8 cellular contexts compared by ENCODE assay signal in the genomic region with DNA sequence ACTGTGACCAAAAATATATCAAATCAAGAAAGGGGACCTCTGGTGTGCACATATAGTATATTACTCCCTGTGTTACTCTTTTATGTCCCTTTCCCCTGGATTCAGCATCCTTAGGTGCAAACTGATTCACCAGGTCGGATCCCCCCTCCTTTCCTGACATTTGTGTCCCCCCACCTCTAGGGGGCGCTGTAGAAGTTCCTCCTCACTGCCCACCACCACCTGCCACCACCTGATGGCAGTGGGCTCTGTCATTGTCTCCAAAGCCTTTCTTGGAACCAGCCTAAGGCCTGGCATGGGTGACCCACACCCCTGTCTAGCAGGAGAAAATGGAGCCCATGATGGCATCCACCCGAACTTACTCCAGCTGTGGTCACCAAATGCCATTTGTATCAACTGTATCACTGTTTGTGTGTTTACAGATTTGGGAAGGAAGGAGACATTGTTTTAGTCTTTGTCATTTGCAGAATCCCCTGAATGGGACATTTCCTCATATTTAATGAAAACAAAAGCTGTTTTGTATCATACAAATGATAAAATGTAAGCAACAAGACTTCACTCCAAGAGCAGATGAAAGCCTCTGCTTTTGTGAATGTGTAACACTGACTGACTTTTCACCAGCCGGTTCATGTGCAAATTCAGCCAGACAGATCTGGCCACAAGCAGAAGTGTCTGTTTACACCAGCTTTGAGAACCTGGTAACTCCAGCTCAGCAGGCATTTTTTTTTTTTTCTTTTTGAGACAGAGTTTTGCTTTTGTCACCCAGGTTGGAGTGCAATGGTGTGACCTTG.
A peak's percentile ranks its signal among the peaks of the same experiment; 100 is the strongest.
DNase-seq lines count a peak whose midpoint lies in the region; ATAC-seq, FAIRE-seq and TF ChIP-seq lines count a peak whose summit lies in the region.

No MANE protein-coding gene starts in this region.

- WGBS in esophagus squamous epithelium, 2 donors: 52 to 59% methylated on average over 4 of the region's 4 CpGs

- intact Hi-C loops in esophagus squamous epithelium (cut with DNase I) (loop anchor here (10.0 kb wide), 1 partner anchor 160 kb away; no protein-coding TSS in a partner anchor), sciatic nerve (cut with DNase I) (no loop called here)

- H3K27me3 ChIP-seq in esophagus squamous epithelium: no peaks in the 10 kb centered on the region

- DNase-seq in AG04449 (ENCODE audit: low read depth, low spot score) (no peak), H54 (ENCODE audit: insufficient read length, low spot score) (peak; percentile 14), esophagus squamous epithelium (lab: John Stamatoyannopoulos, UW) (no peak), sciatic nerve (ENCODE audit: low spot score) (no peak), NCI-H446 treated with DMSO at 0.1 percent for 48 hours (lab: John Stamatoyannopoulos, UW) (no peak), NCI-H1417 treated with DMSO at 0.1 percent for 48 hours (lab: John Stamatoyannopoulos, UW) (no peak), SIG-M5 (lab: John Stamatoyannopoulos, UW) (no peak)

- CTCF ChIA-PET in AG04449 (lab: Yijun Ruan, JAX): interaction anchor here (0.5 to 4.0 kb wide), 4 partner anchors 8 to 158 kb away, joined by 3 to 15 read pairs (median 4); no protein-coding TSS in a partner anchor

- peaks cover 0 to 7% (median 4%) of the 10 kb centered on the region in 3 donors for H3K4me1 ChIP-seq in esophagus squamous epithelium

- FAIRE-seq in H54 (lab: Jason Lieb, UNC): no peak

- no peaks in the 10 kb centered on the region for H3K9me3 ChIP-seq in esophagus squamous epithelium

- no peak for TF ChIP-seq POLR2A in H54 (IDR thresholded peaks at IDR 0.05; ENCODE audit: low read depth, low read length)
- TF ChIP-seq POLR2A in esophagus squamous epithelium (IDR thresholded peaks at IDR 0.05): no peak

- ATAC-seq in sciatic nerve: peak; percentile 68

- POLR2A ChIA-PET in AG04449 (lab: Yijun Ruan, JAX): no interaction called here

- H3K27ac ChIP-seq in esophagus squamous epithelium: peak overlapping the region in 3 of 4 donors; percentile 32 to 62 (median 61)

- no peak overlapping the region for H3K4me3 ChIP-seq in AG04449 (ENCODE audit: low read depth, low read length)
- H3K4me3 ChIP-seq in WI38 (ENCODE audit: low read depth, low read length): no peak overlapping the region
- H3K4me3 ChIP-seq in esophagus squamous epithelium: no peak overlapping the region

- TF ChIP-seq CTCF in AG04449 (IDR thresholded peaks at IDR 0.05; ENCODE audit: insufficient read depth, low read length, missing control alignments) (peak; percentile 28), WI38 (IDR thresholded peaks at IDR 0.05; ENCODE audit: low read depth, low read length) (peak; percentile 47), esophagus squamous epithelium (IDR thresholded peaks at IDR 0.05) (peak in 4 of 6 experiments; percentile 13 to 46 (median 36))

- H3K36me3 ChIP-seq in esophagus squamous epithelium: no peaks in the 10 kb centered on the region
